ENCODE assay signal across 8 cellular contexts in genomic region chr9:2469681-2470141, GRCh38.
DNase-seq lines count a peak whose midpoint lies in the region; ATAC-seq lines count a peak whose summit lies in the region.

No MANE protein-coding gene starts in this region.

- H3K9ac ChIP-seq in SK-N-MC (ENCODE audit: insufficient read length): no peak overlapping the region

- H3K27me3 Mint-ChIP-seq in immature natural killer cell (ENCODE audit: low read depth in 3 of 3): peaks cover 1 to 10% (median 2%) of the 10 kb centered on the region in 3 donors

- ATAC-seq in GM18868 (IDR thresholded peaks at IDR 0.05; ENCODE audit: unreplicated experiment): peak; percentile 45
- ATAC-seq in GM18867 (IDR thresholded peaks at IDR 0.05; ENCODE audit: unreplicated experiment): no peak
- no peak for ATAC-seq in HG03342 (IDR thresholded peaks at IDR 0.05; ENCODE audit: unreplicated experiment)

- DNase-seq in Ammon's horn (ENCODE audit: low spot score) (peak; percentile 12), SK-N-MC (ENCODE audit: low read depth, low spot score) (no peak), iPS-NIHi7 (ENCODE audit: extremely low spot score) (peak; percentile 61), LoVo (ENCODE audit: low spot score) (no peak), immature natural killer cell (no peak)

- no peak overlapping the region for H3K4me3 Mint-ChIP-seq in immature natural killer cell

- peaks cover 0 to under 1% (median 0%) of the 10 kb centered on the region in 6 donors for H3K9me3 Mint-ChIP-seq in immature natural killer cell

- H3K36me3 ChIP-seq in SK-N-MC (ENCODE audit: insufficient read depth, low read length): no peaks in the 10 kb centered on the region

- H3K36me3 Mint-ChIP-seq in immature natural killer cell: no peaks in the 10 kb centered on the region

- H3K4me1 Mint-ChIP-seq in immature natural killer cell: no peaks in the 10 kb centered on the region

- H3K27ac ChIP-seq in SK-N-MC: peak overlapping the region; percentile 82

- no peaks in the 10 kb centered on the region for H3K9me3 ChIP-seq in SK-N-MC (ENCODE audit: low read depth, low read length)

- H3K27ac Mint-ChIP-seq in immature natural killer cell: no peak overlapping the region

- H3K4me3 ChIP-seq in SK-N-MC: peak overlapping the region; percentile 25; the same call in 1 of the 2 replicates

Comparison
In these comparisons a context has a peak if more than half of its experiments do, and no peak if none do; other contexts are left out.
1. DNase-seq: peak in Ammon's horn (single experiment) and iPS-NIHi7 (single experiment); none in SK-N-MC (single experiment), LoVo (single experiment) and immature natural killer cell (0 of 3).